ENCODE assay signal across 10 cellular contexts in genomic region chr6:35611235-35611634, GRCh38.
DNase-seq lines count a peak whose midpoint lies in the region; ATAC-seq and TF ChIP-seq lines count a peak whose summit lies in the region.
"Had no signal": no experiment of that assay in that cellular context is flagged by ENCODE, and none has a peak within 500 bp of the region (broad histone marks: within the 10 kb centered on the region; RNA-seq: fewer than 3 reads in every experiment).

No MANE protein-coding gene starts in this region.

- H3K36me3 Mint-ChIP-seq in T-helper 17 cell (ENCODE audit: low read depth) (peaks cover 10% of the 10 kb centered on the region), type B pancreatic cell (peaks cover 7% of the 10 kb centered on the region)

- DNase-seq in EL: peak; percentile 23
- DNase-seq in T-helper 17 cell: no peak
- peak; percentile 48 for DNase-seq in fibroblast of peridontal ligament (ENCODE audit: extremely low read depth)
- no peak for DNase-seq in spleen
- DNase-seq in testis: no peak
- no peak for DNase-seq in trophoblast cell
- no peak for DNase-seq in type B pancreatic cell (ENCODE audit: extremely low spot score, unreplicated experiment)
- DNase-seq: NCI-H2029, SJCRH30 had no signal

- H3K9me3 ChIP-seq in T-helper 17 cell (ENCODE audit: control insufficient read depth, low read length, poor library complexity, severe bottlenecking) (no peaks in the 10 kb centered on the region), spleen (no peaks in the 10 kb centered on the region), testis (no peaks in the 10 kb centered on the region), trophoblast cell (ENCODE audit: insufficient read depth, low read depth, low read length) (peaks cover 2% of the 10 kb centered on the region)
- H3K9me3 ChIP-seq: SJCRH30 had no signal

- no peak overlapping the region for H3K4ac ChIP-seq in trophoblast cell (ENCODE audit: low read depth, low read length)

- ATAC-seq in T-helper 17 cell (peak; percentile 70), HG02678 (IDR thresholded peaks at IDR 0.05; ENCODE audit: unreplicated experiment) (no peak)

- H3K27me3 Mint-ChIP-seq in T-helper 17 cell: no peaks in the 10 kb centered on the region
- H3K27me3 Mint-ChIP-seq in type B pancreatic cell: no peaks in the 10 kb centered on the region

- H3K79me2 ChIP-seq in trophoblast cell (ENCODE audit: control insufficient read depth, insufficient read depth, low read length, poor library complexity): no peaks in the 10 kb centered on the region

- H3K4me1 Mint-ChIP-seq in T-helper 17 cell: peaks cover 34% of the 10 kb centered on the region
- H3K4me1 Mint-ChIP-seq in type B pancreatic cell (ENCODE audit: unreplicated experiment): no peaks in the 10 kb centered on the region

- no peak overlapping the region for H3K9ac ChIP-seq in trophoblast cell (ENCODE audit: low read length)

- intact Hi-C loops in spleen (cut with DNase I; ENCODE audit: low total_unique reads): no loop called here
- intact Hi-C loops in testis (cut with DNase I; ENCODE audit: low total_unique reads): no loop called here

- no peak for TF ChIP-seq CTCF in spleen (IDR thresholded peaks at IDR 0.05 in 8 of 11, conservative IDR thresholded peaks at IDR 0.05 in 3 of 11)
- TF ChIP-seq CTCF in testis (IDR thresholded peaks at IDR 0.05): no peak
- TF ChIP-seq CTCF in type B pancreatic cell (conservative IDR thresholded peaks at IDR 0.05): no peak

- no peaks in the 10 kb centered on the region for H3K79me1 ChIP-seq in trophoblast cell (ENCODE audit: low read length)

- H3K4me3 ChIP-seq in spleen (no peak overlapping the region), testis (no peak overlapping the region), trophoblast cell (ENCODE audit: low read depth, low read length) (no peak overlapping the region)
- H3K4me3 ChIP-seq: SJCRH30 had no signal

- H4K12ac ChIP-seq in trophoblast cell (ENCODE audit: low read depth, low read length): no peak overlapping the region

- peak overlapping the region; percentile 27 to 97 (median 46) for H3K27ac ChIP-seq in spleen
- H3K27ac ChIP-seq in testis: peak overlapping the region in 1 of 2 donors; percentile 51
- H3K27ac ChIP-seq in trophoblast cell (ENCODE audit: low read depth, low read length): no peak overlapping the region
- H3K27ac ChIP-seq: SJCRH30 had no signal

- H3K9me3 Mint-ChIP-seq in type B pancreatic cell: no peaks in the 10 kb centered on the region

- H3K14ac ChIP-seq in trophoblast cell (ENCODE audit: low read length): no peak overlapping the region

- H3K23ac ChIP-seq in trophoblast cell (ENCODE audit: low read length): no peak overlapping the region

- TF ChIP-seq POLR2A in spleen (IDR thresholded peaks at IDR 0.05) (no peak), testis (IDR thresholded peaks at IDR 0.05) (no peak)

- no peak overlapping the region for H2BK5ac ChIP-seq in trophoblast cell (ENCODE audit: low read depth, low read length, poor library complexity)

- H2AFZ ChIP-seq in trophoblast cell (ENCODE audit: insufficient read depth, low read length, poor library complexity): no peak overlapping the region

- H3K4me1 ChIP-seq in spleen (peaks cover 2 to 97% (median 38%) of the 10 kb centered on the region in 6 donors), testis (peaks cover 15% of the 10 kb centered on the region), trophoblast cell (ENCODE audit: control insufficient read depth in 1 of 2, insufficient read depth in 2 of 2, low read length in 2 of 2) (no peaks in the 10 kb centered on the region)
- H3K4me1 ChIP-seq: SJCRH30 had no signal

- no peaks in the 10 kb centered on the region for H3K27me3 ChIP-seq in spleen (replicated peaks in 1 of 7)
- no peaks in the 10 kb centered on the region for H3K27me3 ChIP-seq in testis
- H3K27me3 ChIP-seq in trophoblast cell (ENCODE audit: insufficient read depth, low read length): no peaks in the 10 kb centered on the region
- H3K27me3 ChIP-seq: SJCRH30 had no signal

- H3K18ac ChIP-seq in trophoblast cell (ENCODE audit: low read length): no peak overlapping the region

- peak overlapping the region; percentile 41 for H3K4me3 Mint-ChIP-seq in T-helper 17 cell
- no peak overlapping the region for H3K4me3 Mint-ChIP-seq in type B pancreatic cell

- no peak overlapping the region for H2BK120ac ChIP-seq in trophoblast cell (ENCODE audit: insufficient read depth, low read length, poor library complexity)

- no peak overlapping the region for H2BK12ac ChIP-seq in trophoblast cell (ENCODE audit: low read length)

- H3K36me3 ChIP-seq in spleen (peaks cover 0 to 100% (median 23%) of the 10 kb centered on the region in 6 donors), testis (ENCODE audit: low read depth, missing control alignments) (no peaks in the 10 kb centered on the region), trophoblast cell (ENCODE audit: control insufficient read depth in 1 of 2, insufficient read depth in 2 of 2, low read length in 2 of 2) (no peaks in the 10 kb centered on the region)
- H3K36me3 ChIP-seq: SJCRH30 had no signal

- H2AK5ac ChIP-seq in trophoblast cell (ENCODE audit: low read length): no peak overlapping the region

- H3K4me2 ChIP-seq in trophoblast cell (ENCODE audit: low read length): no peak overlapping the region

- WGBS in spleen, 5 donors: 55 to 66% (median 64%) methylated on average over 3 of the region's 3 CpGs
- 63 to 70% methylated on average over 3 of the region's 3 CpGs for WGBS in testis, 2 donors
- WGBS in trophoblast cell (ENCODE audit: extremely low coverage, insufficient coverage, insufficient read length): no CpG with 5 or more reads among the region's 3 CpGs

- no peak overlapping the region for H4K91ac ChIP-seq in trophoblast cell (ENCODE audit: low read depth, low read length)

- H3K27ac Mint-ChIP-seq in T-helper 17 cell (peak overlapping the region; percentile 92), type B pancreatic cell (no peak overlapping the region)

- no peak overlapping the region for H4K8ac ChIP-seq in trophoblast cell (ENCODE audit: low read depth, low read length)

Comparison
In these comparisons a context has a peak if more than half of its experiments do, and no peak if none do; other contexts are left out.
1. DNase-seq: peak in EL (single experiment) and fibroblast of peridontal ligament (single experiment); none in T-helper 17 cell (0 of 3), spleen (single experiment), testis (single experiment), trophoblast cell (0 of 2) and type B pancreatic cell (single experiment).